ENCODE assay signal across 28 cellular contexts in genomic region chr3:70281663-70282062, GRCh38. TPM values are rescaled to one million over a fixed set of nuclear protein-coding genes. Genes with fewer than 3 reads are reported as not detected.
A peak's percentile ranks its signal among the peaks of the same experiment; 100 is the strongest.
DNase-seq lines count a peak whose midpoint lies in the region; ATAC-seq and FAIRE-seq lines count a peak whose summit lies in the region.
"Had no signal": no experiment of that assay in that cellular context is flagged by ENCODE, and none has a peak within 500 bp of the region (broad histone marks: within the 10 kb centered on the region; RNA-seq: fewer than 3 reads in every experiment).

No MANE protein-coding gene starts in this region.

- no peaks in the 10 kb centered on the region for H3K27me3 Mint-ChIP-seq in activated CD4-positive, alpha-beta memory T cell treated with anti-CD3 and anti-CD28 coated beads for 36 hours
- H3K27me3 Mint-ChIP-seq: activated T-helper 17 cell treated with anti-CD3 and anti-CD28 coated beads, Interleukin-2, amount 50 U/mL, for 72 hours; CD4-positive, CD25-positive, alpha-beta regulatory T cell; type B pancreatic cell had no signal

- no peak overlapping the region for H3K4me3 Mint-ChIP-seq in activated CD4-positive, alpha-beta memory T cell treated with anti-CD3 and anti-CD28 coated beads for 36 hours
- H3K4me3 Mint-ChIP-seq: activated naive CD8-positive, alpha-beta T cell; activated T-helper 17 cell treated with anti-CD3 and anti-CD28 coated beads, Interleukin-2, amount 50 U/mL, for 72 hours; CD4-positive, CD25-positive, alpha-beta regulatory T cell; nephron; type B pancreatic cell had no signal

- intact Hi-C loops in activated CD4-positive, alpha-beta memory T cell treated with anti-CD3 and anti-CD28 coated beads for 36 hours (cut with micrococcal nuclease) = no loop called here

- peak; percentile 67 for FAIRE-seq in HTR-8/SVneo (lab: Jason Lieb, UNC)
- FAIRE-seq: endometrium, GM12878, pancreas had no signal

- POLR2A ChIA-PET in activated CD4-positive, alpha-beta memory T cell treated with anti-CD3 and anti-CD28 coated beads for 36 hours (lab: Charles Lee) = no interaction called here

- DNase-seq in AG08396 (ENCODE audit: low spot score) = peak; percentile 10
- peak; percentile 42 for DNase-seq in HTR-8/SVneo (ENCODE audit: insufficient read length, low spot score)
- DNase-seq in astrocyte of the hippocampus (ENCODE audit: low read depth, low spot score) = peak; percentile 52
- DNase-seq in kidney tubule cell (ENCODE audit: low spot score) = peak; percentile 61
- no peak for DNase-seq in NK-92 treated with Interleukin-12 subunit alpha and Interleukin-12 subunit beta, amount 100 ng/mL, for 24 hours (lab: John Stamatoyannopoulos, UW)
- DNase-seq in activated CD4-positive, alpha-beta memory T cell treated with anti-CD3 and anti-CD28 coated beads for 36 hours = no peak
- DNase-seq in stimulated activated naive CD8-positive, alpha-beta T cell treated with anti-CD3 and anti-CD28 coated beads, Interleukin-15, Interleukin-2, amounts not matched to agents 100 U/mL and 50 U/mL, for 24 hours = no peak
- DNase-seq: activated CD4-positive, alpha-beta T cell treated with anti-CD3 and anti-CD28 coated beads, Interleukin-2, amount 50 U/mL, for 1 hour; CD4-positive, CD25-positive, alpha-beta regulatory T cell; DMS153; left ventricle myocardium inferior; NCI-H1105 treated with DMSO at 0.1 percent for 48 hours; NCI-H2081; NCI-H446 treated with DMSO at 0.1 percent for 48 hours; pancreas; sigmoid colon; stimulated activated CD4-positive, alpha-beta T cell treated with anti-CD3 and anti-CD28 coated beads, Interleukin-15, amount 100 ng/mL, for 24 hours; stimulated activated CD8-positive, alpha-beta memory T cell treated with anti-CD3 and anti-CD28 coated beads, Interleukin-4, amount 100 ng/mL, for 48 hours; WERI-Rb-1 had no signal

- no peak for ATAC-seq in HG03520 (IDR thresholded peaks at IDR 0.05; ENCODE audit: unreplicated experiment)
- ATAC-seq in stimulated activated naive CD8-positive, alpha-beta T cell treated with anti-CD3 and anti-CD28 coated beads, Interleukin-15, Interleukin-2, amounts not matched to agents 100 U/mL and 50 U/mL, for 24 hours = no peak
- ATAC-seq: activated T-helper 17 cell treated with anti-CD3 and anti-CD28 coated beads, Interleukin-2, amount 50 U/mL, for 72 hours; GM12878; pancreas; SK-N-SH treated with all-trans-retinoic acid at 6 μM for 48 hours had no signal

- H3K9me3 Mint-ChIP-seq in activated CD4-positive, alpha-beta memory T cell treated with anti-CD3 and anti-CD28 coated beads for 36 hours = peaks cover 5% of the 10 kb centered on the region
- H3K9me3 Mint-ChIP-seq: type B pancreatic cell had no signal

- H3K36me3 Mint-ChIP-seq in activated CD4-positive, alpha-beta memory T cell treated with anti-CD3 and anti-CD28 coated beads for 36 hours = no peaks in the 10 kb centered on the region
- H3K36me3 Mint-ChIP-seq: activated naive CD8-positive, alpha-beta T cell; CD4-positive, CD25-positive, alpha-beta regulatory T cell; type B pancreatic cell had no signal

- CTCF ChIA-PET in activated CD4-positive, alpha-beta memory T cell treated with anti-CD3 and anti-CD28 coated beads for 36 hours (lab: Charles Lee) = no interaction called here

- H3K27ac Mint-ChIP-seq in activated CD4-positive, alpha-beta memory T cell treated with anti-CD3 and anti-CD28 coated beads for 36 hours = no peak overlapping the region
- H3K27ac Mint-ChIP-seq: activated naive CD8-positive, alpha-beta T cell; activated T-helper 17 cell treated with anti-CD3 and anti-CD28 coated beads, Interleukin-2, amount 50 U/mL, for 72 hours; CD4-positive, CD25-positive, alpha-beta regulatory T cell; nephron; type B pancreatic cell had no signal

- H3K4me1 Mint-ChIP-seq in activated CD4-positive, alpha-beta memory T cell treated with anti-CD3 and anti-CD28 coated beads for 36 hours (ENCODE audit: low read depth) = no peaks in the 10 kb centered on the region
- H3K4me1 Mint-ChIP-seq: activated T-helper 17 cell treated with anti-CD3 and anti-CD28 coated beads, Interleukin-2, amount 50 U/mL, for 72 hours; CD4-positive, CD25-positive, alpha-beta regulatory T cell; nephron had no signal

RNA-seq across cellular contexts. Expression of gene MDFIC2, which starts 30.8 kb away (rescaled TPM):
- not detected for total RNA-seq in activated CD4-positive, alpha-beta memory T cell treated with anti-CD3 and anti-CD28 coated beads for 36 hours
- total RNA-seq: activated T-helper 17 cell treated with anti-CD3 and anti-CD28 coated beads, Interleukin-2, amount 50 U/mL, for 72 hours; CD4-positive, CD25-positive, alpha-beta regulatory T cell; fibroblast of lung; GM12878; left ventricle myocardium inferior; pancreas; sigmoid colon had no signal

Comparison
In these comparisons a context has a peak if more than half of its experiments do, and no peak if none do; other contexts are left out.
1. DNase-seq: peak in AG08396 (single experiment), HTR-8/SVneo (single experiment), astrocyte of the hippocampus (single experiment) and kidney tubule cell (single experiment); none in NK-92 treated with Interleukin-12 subunit alpha and Interleukin-12 subunit beta, amount 100 ng/mL, for 24 hours (single experiment), activated CD4-positive, alpha-beta memory T cell treated with anti-CD3 and anti-CD28 coated beads for 36 hours (single experiment) and stimulated activated naive CD8-positive, alpha-beta T cell treated with anti-CD3 and anti-CD28 coated beads, Interleukin-15, Interleukin-2, amounts not matched to agents 100 U/mL and 50 U/mL, for 24 hours (single experiment).